ENCODE assay signal across 1 cellular context in genomic region chr7:106731207-106731606, GRCh38.
TF ChIP-seq lines count a peak whose summit lies in the region.

No MANE protein-coding gene starts in this region.

TF ChIP-seq in K562, 482 proteins besides CTCF, POLR2A, EP300 and RAD21 (continued from another document):
- TF ChIP-seq GMEB1 (CRISPR knock-in tag; IDR thresholded peaks at IDR 0.05): 0 out of 2 replicates have a peak, but pooled peaks have one; percentile 8
